In the genomic region with DNA sequence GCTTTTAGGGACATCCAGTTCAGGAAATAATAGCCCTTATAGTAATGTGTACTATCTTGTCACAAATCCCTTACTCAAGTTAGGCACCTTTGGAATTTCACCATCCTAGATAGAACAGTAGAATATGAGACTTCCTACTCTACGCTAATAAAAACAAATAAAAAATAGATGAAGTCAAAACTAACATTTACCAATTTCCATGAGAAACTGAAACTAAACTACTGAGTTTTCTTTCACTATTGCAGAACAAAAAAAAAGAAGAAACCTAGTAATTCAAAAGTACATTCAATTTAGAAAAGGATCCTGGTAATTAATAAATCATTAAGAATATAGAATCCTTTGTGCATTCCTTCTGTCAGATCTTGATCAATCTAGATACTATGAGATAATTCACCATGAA, we compare ENCODE assay signal across 22 cellular contexts. TPM values are rescaled to one million over a fixed set of nuclear protein-coding genes. Genes with fewer than 3 reads are reported as not detected.
DNase-seq lines count a peak whose midpoint lies in the region; ATAC-seq and TF ChIP-seq lines count a peak whose summit lies in the region.
"Had no signal": no experiment of that assay in that cellular context is flagged by ENCODE, and none has a peak within 500 bp of the region (broad histone marks: within the 10 kb centered on the region; RNA-seq: fewer than 3 reads in every experiment).

No MANE protein-coding gene starts in this region.

- TF ChIP-seq POLR2A in gastroesophageal sphincter (IDR thresholded peaks at IDR 0.05) = no peak

- ATAC-seq in GM21723 (IDR thresholded peaks at IDR 0.05; ENCODE audit: unreplicated experiment) = peak; percentile 44
- ATAC-seq in activated CD8-positive, alpha-beta T cell treated with anti-CD3 and anti-CD28 coated beads, Interleukin-2, amount 10 ng/mL, durations not matched to agents 7 days and 5 days = no peak
- no peak for ATAC-seq in naive thymus-derived CD4-positive, alpha-beta T cell
- ATAC-seq in gastroesophageal sphincter = no peak
- ATAC-seq in GM18520 (IDR thresholded peaks at IDR 0.05; ENCODE audit: unreplicated experiment) = no peak
- ATAC-seq: gastrocnemius medialis, HepG2, left lobe of liver, mucosa of descending colon, right lobe of liver had no signal

- H3K18ac ChIP-seq in mesenchymal stem cell (ENCODE audit: low read depth in 1 of 2, low read length in 2 of 2) = no peak overlapping the region

- H3K27me3 ChIP-seq in naive thymus-derived CD4-positive, alpha-beta T cell (ENCODE audit: control insufficient read depth in 2 of 2, insufficient read depth in 2 of 2, low read length in 2 of 2) = no peaks in the 10 kb centered on the region
- H3K27me3 ChIP-seq in gastroesophageal sphincter (no peaks in the 10 kb centered on the region), mesenchymal stem cell (ENCODE audit: control insufficient read depth in 1 of 2, insufficient read depth in 1 of 2, low read length in 2 of 2) (no peaks in the 10 kb centered on the region)
- H3K27me3 ChIP-seq: gastrocnemius medialis, ovary, right lobe of liver, stomach had no signal

- H3K27ac ChIP-seq in naive thymus-derived CD4-positive, alpha-beta T cell (ENCODE audit: low read depth, low read length) = no peak overlapping the region
- no peak overlapping the region for H3K27ac ChIP-seq in gastroesophageal sphincter
- no peak overlapping the region for H3K27ac ChIP-seq in mesenchymal stem cell (ENCODE audit: low read length, poor library complexity, severe bottlenecking)
- H3K27ac ChIP-seq: gastrocnemius medialis, ovary, right lobe of liver, stomach, VCaP had no signal

- no peak overlapping the region for H2BK120ac ChIP-seq in mesenchymal stem cell (ENCODE audit: low read depth, low read length)

- CTCF ChIA-PET in activated CD8-positive, alpha-beta T cell treated with anti-CD3 and anti-CD28 coated beads, Interleukin-2, amount 10 ng/mL, durations not matched to agents 7 days and 5 days (lab: Charles Lee) = no interaction called here
- CTCF ChIA-PET in naive thymus-derived CD4-positive, alpha-beta T cell (lab: Charles Lee) = no interaction called here

- H3K9me3 Mint-ChIP-seq in activated CD4-positive, alpha-beta T cell treated with anti-CD3 and anti-CD28 coated beads, Interleukin-2, amount 10 ng/mL, durations not matched to agents 24 days and 14 days = peaks cover 3% of the 10 kb centered on the region
- H3K9me3 Mint-ChIP-seq in activated CD8-positive, alpha-beta T cell treated with anti-CD3 and anti-CD28 coated beads, Interleukin-2, amount 10 ng/mL, durations not matched to agents 7 days and 5 days (ENCODE audit: insufficient read depth) = no peaks in the 10 kb centered on the region
- H3K9me3 Mint-ChIP-seq in naive thymus-derived CD4-positive, alpha-beta T cell = peaks cover 0 to 3% (median 0%) of the 10 kb centered on the region in 11 donors
- H3K9me3 Mint-ChIP-seq: type B pancreatic cell had no signal

- peak overlapping the region; percentile 30 for H3K4me3 Mint-ChIP-seq in activated CD4-positive, alpha-beta T cell treated with anti-CD3 and anti-CD28 coated beads, Interleukin-2, amount 10 ng/mL, durations not matched to agents 24 days and 14 days
- peak overlapping the region; percentile 34 for H3K4me3 Mint-ChIP-seq in activated CD8-positive, alpha-beta T cell treated with anti-CD3 and anti-CD28 coated beads, Interleukin-2, amount 10 ng/mL, durations not matched to agents 7 days and 5 days
- peak overlapping the region in 1 of 10 donors; percentile 24 for H3K4me3 Mint-ChIP-seq in naive thymus-derived CD4-positive, alpha-beta T cell
- H3K4me3 Mint-ChIP-seq: type B pancreatic cell had no signal

- no peak for TF ChIP-seq CTCF in gastroesophageal sphincter (IDR thresholded peaks at IDR 0.05)

- H3K79me1 ChIP-seq in mesenchymal stem cell (replicated peaks; ENCODE audit: low read length, poor library complexity, severe bottlenecking) = peaks cover 13% of the 10 kb centered on the region

- no peaks in the 10 kb centered on the region for H3K4me1 ChIP-seq in naive thymus-derived CD4-positive, alpha-beta T cell (ENCODE audit: control insufficient read depth in 2 of 2, insufficient read depth in 2 of 2, low read length in 2 of 2)
- peaks cover 0 to under 1% (median 0%) of the 10 kb centered on the region in 3 donors for H3K4me1 ChIP-seq in gastroesophageal sphincter
- no peaks in the 10 kb centered on the region for H3K4me1 ChIP-seq in mesenchymal stem cell (ENCODE audit: control insufficient read depth, insufficient read depth, low read depth, low read length)
- H3K4me1 ChIP-seq: gastrocnemius medialis, right lobe of liver, stomach had no signal

- no peak overlapping the region for H3K23ac ChIP-seq in mesenchymal stem cell (ENCODE audit: low read length in 2 of 2)

- H3K27ac Mint-ChIP-seq in activated CD4-positive, alpha-beta T cell treated with anti-CD3 and anti-CD28 coated beads, Interleukin-2, amount 10 ng/mL, durations not matched to agents 24 days and 14 days = peak overlapping the region; percentile 58
- no peak overlapping the region for H3K27ac Mint-ChIP-seq in activated CD8-positive, alpha-beta T cell treated with anti-CD3 and anti-CD28 coated beads, Interleukin-2, amount 10 ng/mL, durations not matched to agents 7 days and 5 days
- peak overlapping the region; percentile 5 to 83 (median 59) for H3K27ac Mint-ChIP-seq in naive thymus-derived CD4-positive, alpha-beta T cell
- H3K27ac Mint-ChIP-seq: type B pancreatic cell had no signal

- H2BK12ac ChIP-seq in mesenchymal stem cell (ENCODE audit: low read length in 2 of 2) = no peak overlapping the region

- H3K4ac ChIP-seq in mesenchymal stem cell (ENCODE audit: low read depth in 1 of 2, low read length in 2 of 2) = no peak overlapping the region

- no peak overlapping the region for H2AK5ac ChIP-seq in mesenchymal stem cell (ENCODE audit: low read length, severe bottlenecking)

- no peak for TF ChIP-seq EP300 in gastroesophageal sphincter (IDR thresholded peaks at IDR 0.05)

- H3K4me2 ChIP-seq in mesenchymal stem cell (ENCODE audit: low read length, poor library complexity, severe bottlenecking) = no peak overlapping the region

- H2BK15ac ChIP-seq in mesenchymal stem cell (ENCODE audit: low read depth, poor library complexity, severe bottlenecking) = no peak overlapping the region

- H3K36me3 ChIP-seq in naive thymus-derived CD4-positive, alpha-beta T cell (ENCODE audit: control insufficient read depth in 2 of 3, insufficient read depth in 3 of 3, low read length in 3 of 3) = peaks cover 0 to 12% (median 0%) of the 10 kb centered on the region in 3 experiments
- H3K36me3 ChIP-seq in gastroesophageal sphincter (peaks cover 0 to 17% of the 10 kb centered on the region in 2 donors), mesenchymal stem cell (ENCODE audit: control insufficient read depth in 1 of 2, insufficient read depth in 2 of 2, low read depth in 1 of 2, low read length in 2 of 2) (peaks cover 4 to 57% of the 10 kb centered on the region in 2 experiments)
- H3K36me3 ChIP-seq: gastrocnemius medialis, ovary had no signal

- H3K9me3 ChIP-seq in naive thymus-derived CD4-positive, alpha-beta T cell (ENCODE audit: control insufficient read depth in 2 of 3, low read length in 3 of 3) = no peaks in the 10 kb centered on the region
- H3K9me3 ChIP-seq in gastroesophageal sphincter = no peaks in the 10 kb centered on the region
- no peaks in the 10 kb centered on the region for H3K9me3 ChIP-seq in mesenchymal stem cell (ENCODE audit: control insufficient read depth, low read length)
- H3K9me3 ChIP-seq: gastrocnemius medialis, mucosa of descending colon, ovary, right lobe of liver, stomach had no signal

- H3K27me3 Mint-ChIP-seq in activated CD4-positive, alpha-beta T cell treated with anti-CD3 and anti-CD28 coated beads, Interleukin-2, amount 10 ng/mL, durations not matched to agents 24 days and 14 days = no peaks in the 10 kb centered on the region
- H3K27me3 Mint-ChIP-seq in activated CD8-positive, alpha-beta T cell treated with anti-CD3 and anti-CD28 coated beads, Interleukin-2, amount 10 ng/mL, durations not matched to agents 7 days and 5 days (ENCODE audit: low read depth) = no peaks in the 10 kb centered on the region
- no peaks in the 10 kb centered on the region for H3K27me3 Mint-ChIP-seq in naive thymus-derived CD4-positive, alpha-beta T cell
- H3K27me3 Mint-ChIP-seq: type B pancreatic cell had no signal

- WGBS in gastroesophageal sphincter (ENCODE audit: low coverage in 1 of 2), 2 donors = 78 to 79% methylated on average over 1 of the region's 1 CpG
- WGBS in mesenchymal stem cell = 100% methylated on average over 1 of the region's 1 CpG

- no peak overlapping the region for H3K14ac ChIP-seq in mesenchymal stem cell (ENCODE audit: low read length in 2 of 2)

- H3K4me3 ChIP-seq in naive thymus-derived CD4-positive, alpha-beta T cell (ENCODE audit: low read length) = no peak overlapping the region
- H3K4me3 ChIP-seq in gastroesophageal sphincter = no peak overlapping the region
- H3K4me3 ChIP-seq in mesenchymal stem cell (ENCODE audit: insufficient read depth in 1 of 2, low read depth in 1 of 2, low read length in 2 of 2) = peak overlapping the region in 1 of 2 experiments; percentile 30
- H3K4me3 ChIP-seq: gastrocnemius medialis, mucosa of descending colon, ovary, right lobe of liver, stomach had no signal

- no peak overlapping the region for H4K91ac ChIP-seq in mesenchymal stem cell (ENCODE audit: low read length)

- intact Hi-C loops in activated CD4-positive, alpha-beta T cell treated with anti-CD3 and anti-CD28 coated beads, Interleukin-2, amount 10 ng/mL, durations not matched to agents 24 days and 14 days (cut with micrococcal nuclease) = no loop called here
- intact Hi-C loops in naive thymus-derived CD4-positive, alpha-beta T cell (cut with micrococcal nuclease) = no loop called here

- H2AFZ ChIP-seq in mesenchymal stem cell (ENCODE audit: low read depth, low read length) = no peak overlapping the region

- no peak overlapping the region for H3K9ac ChIP-seq in mesenchymal stem cell (ENCODE audit: low read length)

- POLR2A ChIA-PET in activated CD8-positive, alpha-beta T cell treated with anti-CD3 and anti-CD28 coated beads, Interleukin-2, amount 10 ng/mL, durations not matched to agents 7 days and 5 days (lab: Charles Lee) = no interaction called here
- POLR2A ChIA-PET in naive thymus-derived CD4-positive, alpha-beta T cell (lab: Charles Lee) = no interaction called here

- no peak for DNase-seq in activated CD4-positive, alpha-beta T cell treated with anti-CD3 and anti-CD28 coated beads, Interleukin-2, amount 10 ng/mL, durations not matched to agents 24 days and 14 days
- DNase-seq in activated CD4-positive, alpha-beta T cell treated with anti-CD3 and anti-CD28 coated beads for 1 hour = no peak
- no peak for DNase-seq in activated CD8-positive, alpha-beta T cell treated with anti-CD3 and anti-CD28 coated beads, Interleukin-2, amount 10 ng/mL, durations not matched to agents 7 days and 5 days
- no peak for DNase-seq in naive thymus-derived CD4-positive, alpha-beta T cell
- DNase-seq in mesenchymal stem cell = no peak
- DNase-seq: activated naive CD4-positive, alpha-beta T cell treated with Interleukin-2 at 50 U/mL for 16 hours; erythroblast; gastrocnemius medialis; GOT3; mucosa of descending colon; NCI-H1930; NCI-H345; ovary; right lobe of liver; stomach had no signal

- H2BK5ac ChIP-seq in mesenchymal stem cell (ENCODE audit: low read depth, low read length, poor library complexity, severe bottlenecking) = no peak overlapping the region

- H4K8ac ChIP-seq in mesenchymal stem cell (ENCODE audit: low read length) = no peak overlapping the region

- peaks cover 27% of the 10 kb centered on the region for H3K4me1 Mint-ChIP-seq in activated CD4-positive, alpha-beta T cell treated with anti-CD3 and anti-CD28 coated beads, Interleukin-2, amount 10 ng/mL, durations not matched to agents 24 days and 14 days
- peaks cover 31% of the 10 kb centered on the region for H3K4me1 Mint-ChIP-seq in activated CD8-positive, alpha-beta T cell treated with anti-CD3 and anti-CD28 coated beads, Interleukin-2, amount 10 ng/mL, durations not matched to agents 7 days and 5 days (ENCODE audit: low read depth)
- H3K4me1 Mint-ChIP-seq in naive thymus-derived CD4-positive, alpha-beta T cell = peaks cover 0 to 50% (median 8%) of the 10 kb centered on the region in 7 donors

- peaks cover 64% of the 10 kb centered on the region for H3K36me3 Mint-ChIP-seq in activated CD4-positive, alpha-beta T cell treated with anti-CD3 and anti-CD28 coated beads, Interleukin-2, amount 10 ng/mL, durations not matched to agents 24 days and 14 days (ENCODE audit: low read depth)
- H3K36me3 Mint-ChIP-seq in activated CD8-positive, alpha-beta T cell treated with anti-CD3 and anti-CD28 coated beads, Interleukin-2, amount 10 ng/mL, durations not matched to agents 7 days and 5 days (ENCODE audit: low read depth) = peaks cover 63% of the 10 kb centered on the region
- peaks cover 3 to 40% (median 8%) of the 10 kb centered on the region in 5 donors for H3K36me3 Mint-ChIP-seq in naive thymus-derived CD4-positive, alpha-beta T cell

RNA-seq across cellular contexts. Expression of gene STARD4, which starts 14.0 kb away (rescaled TPM):
- total RNA-seq in activated CD4-positive, alpha-beta T cell treated with anti-CD3 and anti-CD28 coated beads, Interleukin-2, amount 10 ng/mL, durations not matched to agents 24 days and 14 days = 118 and 122 TPM in 2 replicates
- 10 to 100 TPM; 52.3 to 55.9 TPM for total RNA-seq in activated CD8-positive, alpha-beta T cell treated with anti-CD3 and anti-CD28 coated beads, Interleukin-2, amount 10 ng/mL, durations not matched to agents 7 days and 5 days
- 10 to 100 TPM; 11.1 to 70.8 (median 17.1) TPM for total RNA-seq in naive thymus-derived CD4-positive, alpha-beta T cell
- polyA plus RNA-seq in naive thymus-derived CD4-positive, alpha-beta T cell = 1 to 10 TPM; 3.7 to 6.5 TPM
- 10 to 100 TPM in 2 of 4 donors, 1 to 10 TPM in 2; 6.0 to 19.3 (median 10.2) TPM for total RNA-seq in gastroesophageal sphincter
- 109 TPM for polyA plus RNA-seq in mesenchymal stem cell (2013, experiment 1 of 2)
- polyA plus RNA-seq in mesenchymal stem cell (2013, experiment 2 of 2) = 116 TPM
